ENCODE assay signal across 33 cellular contexts in genomic region chr3:84692261-84692660, GRCh38.
DNase-seq lines count a peak whose midpoint lies in the region; ATAC-seq and TF ChIP-seq lines count a peak whose summit lies in the region.
"Had no signal": no experiment of that assay in that cellular context is flagged by ENCODE, and none has a peak within 500 bp of the region (broad histone marks: within the 10 kb centered on the region; RNA-seq: fewer than 3 reads in every experiment).

No MANE protein-coding gene starts in this region.

- peak; percentile 38 for DNase-seq in A172 (ENCODE audit: low spot score)
- DNase-seq in Calu3: peak; percentile 17
- DNase-seq in NOMO-1 treated with DMSO at 0.1 percent for 48 hours (lab: John Stamatoyannopoulos, UW; ENCODE audit: unreplicated experiment): peak; percentile 51
- DNase-seq in epithelial cell of esophagus (ENCODE audit: low read depth): peak; percentile 6
- no peak for DNase-seq in COLO829 (ENCODE audit: low spot score)
- DNase-seq in activated T-cell treated with anti-CD3 and anti-CD28 coated beads, Interleukin-2, amount 50 U/mL, for 4 hours: no peak
- no peak for DNase-seq in stimulated activated CD4-positive, alpha-beta T cell treated with anti-CD3 and anti-CD28 coated beads, Interleukin-4, amount 100 ng/mL, for 24 hours
- DNase-seq: ACHN; activated CD4-positive, alpha-beta T cell treated with anti-CD3 and anti-CD28 coated beads for 1 hour; activated CD8-positive, alpha-beta T cell treated with anti-CD3 and anti-CD28 coated beads for 36 hours; activated effector memory CD4-positive, alpha-beta T cell treated with Interleukin-2 at 50 U/mL for 16 hours; activated T-cell treated with anti-CD3 and anti-CD28 coated beads for 4 hours; anterior cingulate cortex; colonic mucosa; effector memory CD8-positive, alpha-beta T cell; foreskin fibroblast; heart left ventricle; left cardiac atrium; mesenchymal stem cell; NCI-H1105; NCI-H1930; NCI-H345; sigmoid colon; stimulated activated naive B cell treated with anti-CD40 and anti-IgM and Interleukin-4, amounts not matched to agents 10 μg/mL and 1 μg/mL and 100 μg/mL, for 72 hours; T-helper 17 cell had no signal

- intact Hi-C loops in Calu3 (cut with micrococcal nuclease; ENCODE audit: unreplicated experiment): no loop called here

- no peak for ATAC-seq in activated T-cell treated with anti-CD3 and anti-CD28 coated beads, Interleukin-2, amount 50 U/mL, for 4 hours
- no peak for ATAC-seq in HG03045 (IDR thresholded peaks at IDR 0.05; ENCODE audit: unreplicated experiment)
- ATAC-seq: activated CD8-positive, alpha-beta T cell treated with anti-CD3 and anti-CD28 coated beads for 36 hours; effector memory CD8-positive, alpha-beta T cell; esophagus mucosa; heart left ventricle; left cardiac atrium; Panc1; T-helper 17 cell had no signal

- no peak overlapping the region for H3K4me3 Mint-ChIP-seq in Calu3 (ENCODE audit: low read depth, unreplicated experiment)
- H3K4me3 Mint-ChIP-seq in activated T-cell treated with anti-CD3 and anti-CD28 coated beads, Interleukin-2, amount 50 U/mL, for 4 hours: no peak overlapping the region
- H3K4me3 Mint-ChIP-seq: activated CD8-positive, alpha-beta T cell treated with anti-CD3 and anti-CD28 coated beads for 36 hours; activated naive CD8-positive, alpha-beta T cell; effector memory CD8-positive, alpha-beta T cell; stimulated activated naive B cell treated with anti-CD40 and anti-IgM and Interleukin-4, amounts not matched to agents 10 μg/mL and 1 μg/mL and 100 μg/mL, for 72 hours; T-helper 17 cell had no signal

- CTCF ChIA-PET in Calu3 (lab: Charles Lee): no interaction called here

- H3K27me3 Mint-ChIP-seq in Calu3 (ENCODE audit: unreplicated experiment): no peaks in the 10 kb centered on the region
- no peaks in the 10 kb centered on the region for H3K27me3 Mint-ChIP-seq in activated T-cell treated with anti-CD3 and anti-CD28 coated beads, Interleukin-2, amount 50 U/mL, for 4 hours (ENCODE audit: low read depth)
- H3K27me3 Mint-ChIP-seq: activated CD8-positive, alpha-beta T cell treated with anti-CD3 and anti-CD28 coated beads for 36 hours; activated naive CD8-positive, alpha-beta T cell; effector memory CD8-positive, alpha-beta T cell; progenitor cell of endocrine pancreas; stimulated activated naive B cell treated with anti-CD40 and anti-IgM and Interleukin-4, amounts not matched to agents 10 μg/mL and 1 μg/mL and 100 μg/mL, for 72 hours; T-helper 17 cell had no signal

- H3K36me3 Mint-ChIP-seq in Calu3 (ENCODE audit: insufficient read depth, unreplicated experiment): no peaks in the 10 kb centered on the region
- H3K36me3 Mint-ChIP-seq in activated T-cell treated with anti-CD3 and anti-CD28 coated beads, Interleukin-2, amount 50 U/mL, for 4 hours (ENCODE audit: insufficient read depth): no peaks in the 10 kb centered on the region
- H3K36me3 Mint-ChIP-seq: activated naive CD8-positive, alpha-beta T cell; stimulated activated naive B cell treated with anti-CD40 and anti-IgM and Interleukin-4, amounts not matched to agents 10 μg/mL and 1 μg/mL and 100 μg/mL, for 72 hours had no signal

- peaks cover 4% of the 10 kb centered on the region for H3K9me3 Mint-ChIP-seq in Calu3 (ENCODE audit: low read depth, unreplicated experiment)
- H3K9me3 Mint-ChIP-seq in activated T-cell treated with anti-CD3 and anti-CD28 coated beads, Interleukin-2, amount 50 U/mL, for 4 hours: peaks cover 12% of the 10 kb centered on the region

- H3K4me3 ChIP-seq in epithelial cell of esophagus (ENCODE audit: low read length): no peak overlapping the region
- H3K4me3 ChIP-seq: BLaER1, cardiac muscle cell, colonic mucosa, heart left ventricle, sigmoid colon, SJSA1 had no signal

- TF ChIP-seq CTCF in Calu3 (IDR thresholded peaks at IDR 0.05; ENCODE audit: unreplicated experiment): no peak
- TF ChIP-seq CTCF in epithelial cell of esophagus (IDR thresholded peaks at IDR 0.05; ENCODE audit: insufficient read depth, low read depth, low read length, missing control alignments): no peak

- no peak overlapping the region for H3K27ac Mint-ChIP-seq in Calu3 (ENCODE audit: unreplicated experiment)
- H3K27ac Mint-ChIP-seq: activated CD8-positive, alpha-beta T cell treated with anti-CD3 and anti-CD28 coated beads for 36 hours; activated naive CD8-positive, alpha-beta T cell; effector memory CD8-positive, alpha-beta T cell; progenitor cell of endocrine pancreas; stimulated activated naive B cell treated with anti-CD40 and anti-IgM and Interleukin-4, amounts not matched to agents 10 μg/mL and 1 μg/mL and 100 μg/mL, for 72 hours; T-helper 17 cell had no signal

- no peaks in the 10 kb centered on the region for H3K4me1 Mint-ChIP-seq in Calu3 (ENCODE audit: low read depth, unreplicated experiment)
- no peaks in the 10 kb centered on the region for H3K4me1 Mint-ChIP-seq in activated T-cell treated with anti-CD3 and anti-CD28 coated beads, Interleukin-2, amount 50 U/mL, for 4 hours (ENCODE audit: low read depth)
- H3K4me1 Mint-ChIP-seq: stimulated activated naive B cell treated with anti-CD40 and anti-IgM and Interleukin-4, amounts not matched to agents 10 μg/mL and 1 μg/mL and 100 μg/mL, for 72 hours; T-helper 17 cell had no signal

- no TSS peak for BruUV-seq in Calu3 (replicated peaks; lab: Mats Ljungman, UMichigan)

Comparison
In these comparisons a context has a peak if more than half of its experiments do, and no peak if none do; other contexts are left out.
1. DNase-seq: peak in A172 (single experiment), Calu3 (single experiment), NOMO-1 treated with DMSO at 0.1 percent for 48 hours (single experiment) and epithelial cell of esophagus (single experiment); none in COLO829 (single experiment), activated T-cell treated with anti-CD3 and anti-CD28 coated beads, Interleukin-2, amount 50 U/mL, for 4 hours (single experiment) and stimulated activated CD4-positive, alpha-beta T cell treated with anti-CD3 and anti-CD28 coated beads, Interleukin-4, amount 100 ng/mL, for 24 hours (single experiment).